Comparison of ENCODE assay signal across 8 cellular contexts in the genomic region with DNA sequence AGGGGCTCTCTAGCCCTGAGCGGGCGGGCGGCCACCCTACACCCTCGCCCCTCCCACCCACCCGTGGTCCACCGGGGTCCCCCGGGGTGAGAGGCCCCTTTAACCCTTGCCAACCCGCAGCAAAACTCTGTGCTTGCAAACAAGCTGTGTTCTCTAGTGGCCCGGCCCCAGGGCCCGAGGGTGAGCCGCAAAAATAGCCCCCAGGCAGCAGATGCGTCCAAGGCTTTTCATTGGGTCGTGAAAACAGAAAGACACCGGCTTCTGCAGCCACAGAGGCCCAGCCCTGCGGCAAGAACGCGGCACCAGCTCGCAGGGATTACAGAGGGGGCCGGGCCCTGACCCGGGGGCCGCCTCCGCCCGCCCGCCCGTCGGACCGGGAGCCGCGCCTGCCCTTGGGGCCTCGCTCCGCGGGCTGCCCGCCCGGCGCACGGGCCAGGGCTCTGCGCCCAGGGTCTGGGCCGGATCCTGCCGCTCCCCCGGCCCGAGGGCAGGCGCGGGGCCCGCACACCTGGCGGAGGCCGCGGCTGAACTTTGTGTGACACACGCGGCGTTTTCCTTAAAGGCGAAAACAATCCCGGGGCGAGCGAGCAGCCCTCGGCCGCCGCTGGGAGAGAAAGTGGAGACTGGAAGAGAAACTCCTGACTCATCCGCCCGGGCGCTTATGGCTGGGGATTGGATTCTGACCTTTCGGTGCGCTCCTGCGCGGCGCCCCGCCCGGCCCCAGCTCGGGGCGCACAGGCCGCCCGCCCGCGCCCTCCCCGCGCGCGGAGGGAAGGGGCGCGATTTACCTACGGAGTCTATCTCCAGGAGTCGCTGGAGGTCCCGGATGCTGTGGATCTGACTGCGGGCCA. TPM values are rescaled to one million over a fixed set of nuclear protein-coding genes. Genes with fewer than 3 reads are reported as not detected.
DNase-seq lines count a peak whose midpoint lies in the region; ATAC-seq lines count a peak whose summit lies in the region.

No MANE protein-coding gene starts in this region.

- no peaks in the 10 kb centered on the region for H3K9me3 ChIP-seq in skeletal muscle tissue (ENCODE audit: control insufficient read depth in 3 of 3, low read length in 3 of 3)

- H3K36me3 Mint-ChIP-seq in activated naive CD8-positive, alpha-beta T cell: no peaks in the 10 kb centered on the region

- no peaks in the 10 kb centered on the region for H3K9me3 Mint-ChIP-seq in activated naive CD8-positive, alpha-beta T cell (ENCODE audit: low read depth)

- peak overlapping the region; percentile 70 to 92 (median 72) for H3K9ac ChIP-seq in skeletal muscle tissue (ENCODE audit: low read depth in 1 of 3, low read length in 3 of 3)

- H3K4me1 Mint-ChIP-seq in activated naive CD8-positive, alpha-beta T cell (ENCODE audit: low read depth): peaks cover 13% of the 10 kb centered on the region

- peak overlapping the region; percentile 23 to 80 (median 79) for H3K4me3 ChIP-seq in skeletal muscle tissue (ENCODE audit: low read length in 3 of 3)

- H3K27me3 Mint-ChIP-seq in activated naive CD8-positive, alpha-beta T cell: no peaks in the 10 kb centered on the region

- ATAC-seq in GM21360 (IDR thresholded peaks at IDR 0.05; ENCODE audit: unreplicated experiment): no peak

- H3K27ac Mint-ChIP-seq in activated naive CD8-positive, alpha-beta T cell: no peak overlapping the region

- H3K4me3 Mint-ChIP-seq in activated naive CD8-positive, alpha-beta T cell: peak overlapping the region; percentile 38

- DNase-seq in NCI-H748 (lab: John Stamatoyannopoulos, UW; ENCODE audit: unreplicated experiment) (peak; percentile 20), NCI-H748 treated with DMSO at 0.1 percent for 48 hours (lab: John Stamatoyannopoulos, UW) (no peak), hepatic stellate cell (ENCODE audit: low spot score) (peak; percentile 73), D341Med (ENCODE audit: low spot score) (no peak), NAMALWA (ENCODE audit: low spot score) (no peak)

- peak overlapping the region; percentile 91 for H3K27ac ChIP-seq in skeletal muscle tissue (ENCODE audit: low read depth, low read length)

- peaks cover 0 to 2% (median 0%) of the 10 kb centered on the region in 3 donors for H3K27me3 ChIP-seq in skeletal muscle tissue (ENCODE audit: control insufficient read depth in 3 of 3, insufficient read depth in 3 of 3, low read length in 3 of 3)

- H3K4me1 ChIP-seq in skeletal muscle tissue (ENCODE audit: control insufficient read depth in 3 of 3, insufficient read depth in 3 of 3, low read length in 3 of 3): peaks cover 26 to 53% (median 48%) of the 10 kb centered on the region in 3 donors

- no peaks in the 10 kb centered on the region for H3K36me3 ChIP-seq in skeletal muscle tissue (ENCODE audit: control insufficient read depth in 3 of 3, insufficient read depth in 3 of 3, low read length in 3 of 3)

RNA-seq across cellular contexts. Expression of gene PDGFA, which starts 2.8 kb away (rescaled TPM):
- total RNA-seq in skeletal muscle tissue: 44.4 TPM

Comparison
In these comparisons a context has a peak if more than half of its experiments do, and no peak if none do; other contexts are left out.
1. DNase-seq: peak in NCI-H748 (single experiment) and hepatic stellate cell (single experiment); none in NCI-H748 treated with DMSO at 0.1 percent for 48 hours (single experiment), D341Med (single experiment) and NAMALWA (single experiment).